2 cellular contexts compared by ENCODE assay signal in the genomic region with DNA sequence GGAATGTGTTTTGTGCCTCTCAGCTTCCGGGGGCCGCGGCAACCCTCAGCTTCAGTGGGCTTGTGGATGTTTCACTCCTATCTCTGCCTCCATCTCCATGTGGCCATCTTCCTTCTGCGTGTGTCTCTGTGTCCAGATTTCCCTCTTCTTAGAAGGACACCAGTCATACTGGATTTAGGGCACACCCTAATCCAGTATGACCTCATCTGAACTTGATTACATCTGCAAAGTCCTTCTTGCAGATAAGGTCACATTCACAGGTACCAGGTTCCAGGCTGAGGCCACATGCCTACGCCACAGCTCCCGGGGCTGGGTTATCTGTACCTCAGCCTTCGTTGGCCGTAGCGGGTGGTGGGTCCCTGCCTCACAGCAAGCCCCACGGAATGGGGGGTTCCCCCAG.
TF ChIP-seq lines count a peak whose summit lies in the region.

No MANE protein-coding gene starts in this region.

TF ChIP-seq in K562, 482 proteins besides CTCF, POLR2A, EP300 and RAD21:
- no peak for TF ChIP-seq ZNF764 (CRISPR knock-in tag; IDR thresholded peaks at IDR 0.05; ENCODE audit: low read depth)
- TF ChIP-seq CREBBP (IDR thresholded peaks at IDR 0.05; ENCODE audit: low read depth, low read length): no peak
- 0 out of 2 replicates have a peak, but pooled peaks have one; percentile 4 for TF ChIP-seq JUND (IDR thresholded peaks at IDR 0.05; ENCODE audit: borderline replicate concordance, low read depth, low read length)
- TF ChIP-seq JUND (tag; IDR thresholded peaks at IDR 0.05; ENCODE audit: borderline replicate concordance, low read depth, low read length): no peak
- TF ChIP-seq TSC22D4 (tag; IDR thresholded peaks at IDR 0.05): no peak
- no peak for TF ChIP-seq HNRNPK (IDR thresholded peaks at IDR 0.05; ENCODE audit: low read depth, low read length, poor library complexity, severe bottlenecking)
- TF ChIP-seq PHF21A (IDR thresholded peaks at IDR 0.05; ENCODE audit: borderline replicate concordance, low read depth): no peak
- 0 out of 2 replicates have a peak, but pooled peaks have one; percentile 17 for TF ChIP-seq ESRRA (IDR thresholded peaks at IDR 0.05; ENCODE audit: borderline replicate concordance, low read depth)
- no peak for TF ChIP-seq ZNF311 (CRISPR knock-in tag; IDR thresholded peaks at IDR 0.05)

TF ChIP-seq in H1, 55 proteins besides CTCF, POLR2A, EP300 and RAD21:
- TF ChIP-seq KDM5A (IDR thresholded peaks at IDR 0.05; ENCODE audit: low read length): no peak
- TF ChIP-seq RFX5 (IDR thresholded peaks at IDR 0.05; ENCODE audit: borderline replicate concordance, low read depth, low read length): no peak
- no peak for TF ChIP-seq HDAC6 (IDR thresholded peaks at IDR 0.05; ENCODE audit: low read depth, low read length)
- TF ChIP-seq SP4 (IDR thresholded peaks at IDR 0.05; ENCODE audit: low read length): no peak
- no peak for TF ChIP-seq CHD1 (IDR thresholded peaks at IDR 0.05; ENCODE audit: low read depth, low read length)
- no peak for TF ChIP-seq SUZ12 (IDR thresholded peaks at IDR 0.05; ENCODE audit: low read length)
- TF ChIP-seq, protein P1, sequence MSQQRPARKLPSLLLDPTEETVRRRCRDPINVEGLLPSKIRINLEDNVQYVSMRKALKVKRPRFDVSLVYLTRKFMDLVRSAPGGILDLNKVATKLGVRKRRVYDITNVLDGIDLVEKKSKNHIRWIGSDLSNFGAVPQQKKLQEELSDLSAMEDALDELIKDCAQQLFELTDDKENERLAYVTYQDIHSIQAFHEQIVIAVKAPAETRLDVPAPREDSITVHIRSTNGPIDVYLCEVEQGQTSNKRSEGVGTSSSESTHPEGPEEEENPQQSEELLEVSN (IDR thresholded peaks at IDR 0.05): no peak
- TF ChIP-seq, protein P2, sequence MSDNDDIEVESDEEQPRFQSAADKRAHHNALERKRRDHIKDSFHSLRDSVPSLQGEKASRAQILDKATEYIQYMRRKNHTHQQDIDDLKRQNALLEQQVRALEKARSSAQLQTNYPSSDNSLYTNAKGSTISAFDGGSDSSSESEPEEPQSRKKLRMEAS (IDR thresholded peaks at IDR 0.05): no peak
- no peak for TF ChIP-seq NRF1 (IDR thresholded peaks at IDR 0.05; ENCODE audit: low read depth, low read length)
- no peak for TF ChIP-seq NANOG (IDR thresholded peaks at IDR 0.05; ENCODE audit: insufficient read depth, low read depth, low read length, poor library complexity, severe bottlenecking)
- TF ChIP-seq, protein P3, sequence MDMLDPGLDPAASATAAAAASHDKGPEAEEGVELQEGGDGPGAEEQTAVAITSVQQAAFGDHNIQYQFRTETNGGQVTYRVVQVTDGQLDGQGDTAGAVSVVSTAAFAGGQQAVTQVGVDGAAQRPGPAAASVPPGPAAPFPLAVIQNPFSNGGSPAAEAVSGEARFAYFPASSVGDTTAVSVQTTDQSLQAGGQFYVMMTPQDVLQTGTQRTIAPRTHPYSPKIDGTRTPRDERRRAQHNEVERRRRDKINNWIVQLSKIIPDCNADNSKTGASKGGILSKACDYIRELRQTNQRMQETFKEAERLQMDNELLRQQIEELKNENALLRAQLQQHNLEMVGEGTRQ (IDR thresholded peaks at IDR 0.05; ENCODE audit: low read length): no peak
- no peak for TF ChIP-seq YY1 (IDR thresholded peaks at IDR 0.05; ENCODE audit: low read depth, low read length)
- no peak for TF ChIP-seq RXRA (IDR thresholded peaks at IDR 0.05; ENCODE audit: insufficient read depth, low read depth, low read length)
